8 cellular contexts compared by ENCODE assay signal in the genomic region with DNA sequence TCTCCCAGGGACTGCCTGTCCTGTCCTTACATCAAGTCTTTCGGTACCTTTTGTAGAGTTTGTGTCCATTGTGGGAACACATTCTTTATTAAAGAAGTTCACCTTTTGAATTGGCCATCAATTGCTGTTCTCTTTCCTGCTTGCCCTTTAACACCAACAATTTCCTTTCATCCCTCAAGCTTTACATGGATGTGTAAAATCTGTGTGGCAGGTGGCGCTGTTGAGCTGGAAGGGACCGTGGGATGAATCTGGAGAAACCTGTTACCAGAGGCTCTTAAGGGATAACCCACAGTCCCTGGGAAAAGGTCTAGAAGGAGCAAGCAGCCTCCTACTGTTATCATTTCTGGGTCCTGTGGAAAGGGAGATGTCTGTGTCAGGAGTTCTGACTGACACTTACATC. TPM values are rescaled to one million over a fixed set of nuclear protein-coding genes. Genes with fewer than 3 reads are reported as not detected.
A peak's percentile ranks its signal among the peaks of the same experiment; 100 is the strongest.
DNase-seq lines count a peak whose midpoint lies in the region; ATAC-seq, FAIRE-seq and TF ChIP-seq lines count a peak whose summit lies in the region.

No MANE protein-coding gene starts in this region.

- H3K9me1 ChIP-seq in keratinocyte (ENCODE audit: control insufficient read depth, extremely low read depth, insufficient read depth, low read length) = no peaks in the 10 kb centered on the region

- H3K27ac ChIP-seq in H9 (ENCODE audit: insufficient read length, low read depth, low read length) (no peak overlapping the region), mammary epithelial cell (ENCODE audit: insufficient read depth, low read depth, low read length) (no peak overlapping the region), keratinocyte (ENCODE audit: control insufficient read depth, insufficient read depth, low read length) (no peak overlapping the region)

- no peaks in the 10 kb centered on the region for H3K79me1 ChIP-seq in H9 (ENCODE audit: insufficient read depth, low read depth, low read length, poor library complexity, severe bottlenecking)

- intact Hi-C loops in mammary epithelial cell (cut with micrococcal nuclease) = loop anchor here (1.0 to 10.0 kb wide), 4 partner anchors 85 to 354 kb away; a partner anchor contains a TSS

- H3K27me3 ChIP-seq in BJ (ENCODE audit: control insufficient read depth, insufficient read depth, low read length) (peaks cover 2% of the 10 kb centered on the region; the same call in 1 of the 2 replicates), H9 (ENCODE audit: insufficient read depth, low read length) (no peaks in the 10 kb centered on the region), mammary epithelial cell (ENCODE audit: insufficient read depth, low read length) (no peaks in the 10 kb centered on the region), keratinocyte (ENCODE audit: control insufficient read depth, extremely low read depth, insufficient read depth, low read length) (no peaks in the 10 kb centered on the region)

- H3T11ph ChIP-seq in H9 (ENCODE audit: low read length) = no peak overlapping the region

- no peak overlapping the region for H2BK12ac ChIP-seq in H9 (ENCODE audit: insufficient read length, low read depth, low read length)

- no peak overlapping the region for H2AFZ ChIP-seq in H9 (ENCODE audit: low read length)
- no peak overlapping the region for H2AFZ ChIP-seq in mammary epithelial cell (ENCODE audit: low read depth, low read length)
- no peak overlapping the region for H2AFZ ChIP-seq in keratinocyte (ENCODE audit: control insufficient read depth, low read length)

- POLR2A ChIA-PET in BJ (lab: Charles Lee) = no interaction called here

- in situ Hi-C loops in mammary epithelial cell (cut with MboI; ENCODE audit: low sequenced_read_pairs in 2 of 2) = no loop called here

- dilution Hi-C loops in mammary epithelial cell (cut with HindIII; ENCODE audit: low sequenced_read_pairs) (loop anchor here (5.0 kb wide), 2 partner anchors 42 to 67 kb away; a partner anchor contains a TSS), keratinocyte (cut with MboI; ENCODE audit: extremely low pct_ligation_motif_present, low sequenced_read_pairs) (loop anchor here (5.0 kb wide), 1 partner anchor 87 kb away; no protein-coding TSS in a partner anchor)

- H4K91ac ChIP-seq in H9 (ENCODE audit: insufficient read length, low read depth, low read length) = no peak overlapping the region

- H3K9ac ChIP-seq in H9 (ENCODE audit: extremely low read depth, insufficient read length, low read length) (no peak overlapping the region), mammary epithelial cell (ENCODE audit: insufficient read depth, low read length) (no peak overlapping the region), keratinocyte (ENCODE audit: control insufficient read depth, extremely low read depth, insufficient read depth, low read length) (no peak overlapping the region)

- H3K9me3 Mint-ChIP-seq in H9 = no peaks in the 10 kb centered on the region

- H3K36me3 Mint-ChIP-seq in H9 (ENCODE audit: insufficient read depth in 1 of 3, low read depth in 3 of 3) = no peaks in the 10 kb centered on the region; a peak in 1 of 7 replicates

- H3K4me2 ChIP-seq in H9 (ENCODE audit: insufficient read depth, insufficient read length, low read length) (no peak overlapping the region), mammary epithelial cell (ENCODE audit: insufficient read depth, low read depth, low read length) (no peak overlapping the region), keratinocyte (ENCODE audit: control insufficient read depth, extremely low read depth, insufficient read depth, low read depth, low read length) (no peak overlapping the region)

- TF ChIP-seq CTCF in BJ (IDR thresholded peaks at IDR 0.05; ENCODE audit: insufficient read depth, low read depth, low read length) = peak; percentile 93
- TF ChIP-seq CTCF in H9 (conservative IDR thresholded peaks at IDR 0.05) = peak; percentile 88
- peak; percentile 78 for TF ChIP-seq CTCF in WI38 (IDR thresholded peaks at IDR 0.05; ENCODE audit: low read depth, low read length)
- peak; percentile 78 to 93 for TF ChIP-seq CTCF in mammary epithelial cell (conservative IDR thresholded peaks at IDR 0.05 in 1 of 2, IDR thresholded peaks at IDR 0.05 in 1 of 2; ENCODE audit: extremely low read depth in 1 of 2, insufficient read depth in 1 of 2, low read depth in 1 of 2, low read length in 2 of 2)
- TF ChIP-seq CTCF in keratinocyte (optimal IDR thresholded peaks at IDR 0.05 in 1 of 3, IDR thresholded peaks at IDR 0.05 in 1 of 3, conservative IDR thresholded peaks at IDR 0.05 in 1 of 3; ENCODE audit: extremely low read depth in 1 of 3, insufficient read depth in 2 of 3, low read length in 3 of 3) = peak; percentile 78 to 92 (median 81)

- H3K27ac Mint-ChIP-seq in H9 = no peak overlapping the region; a peak in 1 of 7 replicates

- no peak overlapping the region for H3K18ac ChIP-seq in H9 (ENCODE audit: insufficient read length, low read depth, low read length)

- H2BK120ac ChIP-seq in H9 (ENCODE audit: low read depth, low read length, poor library complexity, severe bottlenecking) = no peak overlapping the region

- H2AK5ac ChIP-seq in H9 (ENCODE audit: insufficient read length, low read length) = no peak overlapping the region

- no peak overlapping the region for H3K4me3 Mint-ChIP-seq in H9

- H2BK5ac ChIP-seq in H9 (ENCODE audit: insufficient read length, low read length) = no peak overlapping the region

- no peak overlapping the region for H3K56ac ChIP-seq in H9 (ENCODE audit: insufficient read length, low read depth, low read length)

- no peak overlapping the region for H3K4me3 ChIP-seq in BJ (ENCODE audit: low read depth, low read length)
- H3K4me3 ChIP-seq in WI38 (ENCODE audit: low read depth, low read length) = no peak overlapping the region
- no peak overlapping the region for H3K4me3 ChIP-seq in mammary epithelial cell (replicated peaks in 1 of 3; ENCODE audit: insufficient read depth in 1 of 3, low read depth in 2 of 3, low read length in 3 of 3)
- H3K4me3 ChIP-seq in keratinocyte (ENCODE audit: control insufficient read depth in 2 of 3, extremely low read depth in 1 of 3, insufficient read depth in 2 of 3, low read depth in 1 of 3, low read length in 3 of 3) = no peak overlapping the region

- no peaks in the 10 kb centered on the region for H3K23me2 ChIP-seq in H9 (ENCODE audit: insufficient read length, low read depth, low read length, poor library complexity, severe bottlenecking)

- FAIRE-seq in keratinocyte (lab: Jason Lieb, UNC) = peak; percentile 83

- WGBS in H9 (ENCODE audit: extremely low coverage, insufficient read length, low lambda C conversion rate) = no CpG with 5 or more reads among the region's 3 CpGs
- 0% methylated on average over 3 of the region's 3 CpGs for WGBS in mammary epithelial cell (ENCODE audit: low coverage, missing lambda C conversion rate)

- no peak overlapping the region for H2BK20ac ChIP-seq in H9 (ENCODE audit: low read depth, low read length, poor library complexity, severe bottlenecking)

- BruUV-seq in mammary epithelial cell (replicated peaks; lab: Mats Ljungman, UMichigan) = no TSS peak

- H4K8ac ChIP-seq in H9 (replicated peaks; ENCODE audit: insufficient read length, low read depth, low read length) = no peak overlapping the region

- H4K20me1 ChIP-seq in H9 (ENCODE audit: control insufficient read depth, insufficient read depth, insufficient read length) (no peaks in the 10 kb centered on the region), mammary epithelial cell (ENCODE audit: insufficient read depth, low read length) (no peaks in the 10 kb centered on the region), keratinocyte (ENCODE audit: control insufficient read depth, extremely low read depth, insufficient read depth, low read length) (no peaks in the 10 kb centered on the region)

- CTCF ChIA-PET in BJ (lab: Yijun Ruan, JAX) (interaction anchor here (0.7 to 3.9 kb wide), 11 partner anchors 9 to 90 kb away, joined by 3 to 26 read pairs (median 5); no protein-coding TSS in a partner anchor), mammary epithelial cell (lab: Charles Lee; ENCODE audit: low non-redundant PET) (interaction anchor here (0.6 kb wide), 1 partner anchor 19 kb away, joined by 3 read pairs; no protein-coding TSS in a partner anchor)

- no peak overlapping the region for H3K23ac ChIP-seq in H9 (ENCODE audit: insufficient read length, low read depth, low read length)

- H3K9me3 ChIP-seq in H9 (ENCODE audit: control insufficient read depth, low read depth, low read length) = no peaks in the 10 kb centered on the region
- H3K9me3 ChIP-seq in mammary epithelial cell (replicated peaks; ENCODE audit: insufficient read depth, low read length) = no peaks in the 10 kb centered on the region
- H3K9me3 ChIP-seq in keratinocyte (ENCODE audit: control insufficient read depth, low read depth, low read length) = no peaks in the 10 kb centered on the region

- H3K4me1 Mint-ChIP-seq in H9 = peaks cover 15 to 21% of the 10 kb centered on the region in 2 experiments

- H3K4me1 ChIP-seq in H9 (ENCODE audit: insufficient read depth, low read length) = no peaks in the 10 kb centered on the region; the same call in 1 of the 2 replicates
- H3K4me1 ChIP-seq in mammary epithelial cell (ENCODE audit: insufficient read depth, low read length) = no peaks in the 10 kb centered on the region
- no peaks in the 10 kb centered on the region for H3K4me1 ChIP-seq in keratinocyte (ENCODE audit: control insufficient read depth, extremely low read depth, insufficient read depth, low read length)

- H3K36me3 ChIP-seq in BJ (ENCODE audit: control insufficient read depth, insufficient read depth, low read length) (no peaks in the 10 kb centered on the region), mammary epithelial cell (ENCODE audit: insufficient read depth, low read length) (no peaks in the 10 kb centered on the region), keratinocyte (ENCODE audit: control insufficient read depth in 2 of 2, extremely low read depth in 1 of 2, insufficient read depth in 2 of 2, low read length in 2 of 2) (no peaks in the 10 kb centered on the region)

- H3K14ac ChIP-seq in H9 (ENCODE audit: insufficient read depth, low read length) = no peak overlapping the region

- no peak overlapping the region for H3K4ac ChIP-seq in H9 (ENCODE audit: low read depth, low read length)

- no peak overlapping the region for H2BK15ac ChIP-seq in H9 (ENCODE audit: low read depth, low read length)

- no peaks in the 10 kb centered on the region; the same call in none of the 2 replicates for H3K27me3 Mint-ChIP-seq in H9 (ENCODE audit: low read depth)

- H3K79me2 ChIP-seq in H9 (ENCODE audit: insufficient read depth, low read length) (no peaks in the 10 kb centered on the region), mammary epithelial cell (ENCODE audit: insufficient read depth, low read length) (no peaks in the 10 kb centered on the region), keratinocyte (ENCODE audit: control insufficient read depth, insufficient read depth, low read length) (no peaks in the 10 kb centered on the region)

- DNase-seq in BJ (ENCODE audit: low read depth) (no peak), H9 (peak; percentile 81), NCI-H2196 treated with DMSO at 0.1 percent for 48 hours (lab: John Stamatoyannopoulos, UW; ENCODE audit: unreplicated experiment) (peak; percentile 70), mammary epithelial cell (peak; percentile 68), keratinocyte (ENCODE audit: low read depth, low spot score) (no peak)
- peak; percentile 69 for DNase-seq in stimulated activated CD4-positive, alpha-beta T cell treated with anti-CD3 and anti-CD28 coated beads, Interleukin-1b, Interleukin-23, amount 100 ng/mL, for 48 hours

- no peak for ATAC-seq in GM18861 (IDR thresholded peaks at IDR 0.05; ENCODE audit: unreplicated experiment)

- no peak overlapping the region for H4K5ac ChIP-seq in H9 (ENCODE audit: insufficient read length, low read depth, low read length)

RNA-seq across cellular contexts. Expression of a gene that starts 7.9 kb away (rescaled TPM):
- polyA plus RNA-seq in BJ (2011; rRNA removed) = 5.4 and 9.3 TPM in 2 replicates
- 5.5 and 6.5 TPM in 2 replicates for polyA minus RNA-seq in BJ (2011; rRNA and poly(A)+ RNA removed)
- 16.2 and 19.6 TPM in 2 replicates for total RNA-seq in H9 (2021)
- 10 to 100 TPM; 17.2 to 17.5 TPM for total RNA-seq in mammary epithelial cell
- polyA plus RNA-seq in mammary epithelial cell = 6.7 TPM
- polyA minus RNA-seq in mammary epithelial cell = 40.5 TPM
- 8.4 to 21.5 TPM (median 13.9 TPM) in 3 replicates for polyA plus RNA-seq in keratinocyte
- 11.3 TPM for polyA plus RNA-seq in keratinocyte (2011; ENCODE audit: low read depth)
- polyA plus RNA-seq in keratinocyte (2011; cell fraction: cytosol; rRNA removed) = 8.0 and 13.2 TPM in 2 replicates
- polyA plus RNA-seq in keratinocyte (2011; cell fraction: nucleus; rRNA removed) = 30.7 and 42.5 TPM in 2 replicates
- 9.7 and 12.8 TPM in 2 replicates for polyA plus RNA-seq in keratinocyte (2012; ENCODE audit: low replicate concordance)
- polyA minus RNA-seq in keratinocyte = 1.3 to 12.1 TPM (median 6.8 TPM) in 3 replicates
- polyA minus RNA-seq in keratinocyte (2011; cell fraction: cytosol; rRNA and poly(A)+ RNA removed) = 8.2 TPM
- polyA minus RNA-seq in keratinocyte (2011; cell fraction: nucleus; rRNA and poly(A)+ RNA removed) = 9.3 and 18.0 TPM in 2 replicates

RNA-seq across cellular contexts. Expression of a gene that starts 30.0 kb away (rescaled TPM):
- polyA plus RNA-seq in BJ (2011; rRNA removed) (not detected in 2 replicates), mammary epithelial cell (not detected), keratinocyte (not detected in 3 replicates)
- not detected in 2 replicates for polyA minus RNA-seq in BJ (2011; rRNA and poly(A)+ RNA removed)
- total RNA-seq in H9 (2021) (0.13 and 0.26 TPM in 2 replicates), mammary epithelial cell (not detected)
- polyA minus RNA-seq in mammary epithelial cell (not detected), keratinocyte (not detected in 3 replicates)
- not detected for polyA plus RNA-seq in keratinocyte (2011; ENCODE audit: low read depth)
- not detected in 2 replicates for polyA plus RNA-seq in keratinocyte (2011; cell fraction: cytosol; rRNA removed)
- not detected in 2 replicates for polyA plus RNA-seq in keratinocyte (2011; cell fraction: nucleus; rRNA removed)
- polyA plus RNA-seq in keratinocyte (2012; ENCODE audit: low replicate concordance) = not detected in 2 replicates
- polyA minus RNA-seq in keratinocyte (2011; cell fraction: cytosol; rRNA and poly(A)+ RNA removed) = not detected
- not detected in 2 replicates for polyA minus RNA-seq in keratinocyte (2011; cell fraction: nucleus; rRNA and poly(A)+ RNA removed)

Comparison
In these comparisons a context has a peak if more than half of its experiments do, and no peak if none do; other contexts are left out.
1. DNase-seq: peak in H9 (single experiment), NCI-H2196 treated with DMSO at 0.1 percent for 48 hours (single experiment), mammary epithelial cell (single experiment) and stimulated activated CD4-positive, alpha-beta T cell treated with anti-CD3 and anti-CD28 coated beads, Interleukin-1b, Interleukin-23, amount 100 ng/mL, for 48 hours (single experiment); none in BJ (single experiment) and keratinocyte (single experiment).
2. Peak in every context shown above with its lines, with median percentiles within 50 percentile points of each other: CTCF ChIP-seq.